8 cellular contexts compared by ENCODE assay signal in genomic region chr12:50620050-50620974, GRCh38.
A peak's percentile ranks its signal among the peaks of the same experiment; 100 is the strongest.
DNase-seq lines count a peak whose midpoint lies in the region; ATAC-seq and TF ChIP-seq lines count a peak whose summit lies in the region.

No MANE protein-coding gene starts in this region.

- H3K27ac ChIP-seq in SJCRH30 = no peak overlapping the region
- peak overlapping the region in 2 of 5 donors; percentile 17 to 54 for H3K27ac ChIP-seq in stomach

- WGBS in stomach, 5 donors = 67 to 73% (median 70%) methylated on average over 9 of the region's 9 CpGs

- no peak for TF ChIP-seq EP300 in stomach (IDR thresholded peaks at IDR 0.05)

- no peak for TF ChIP-seq POLR2A in stomach (IDR thresholded peaks at IDR 0.05)

- intact Hi-C loops in stomach (cut with DNase I; ENCODE audit: low total_unique reads) = no loop called here

- TF ChIP-seq CTCF in fibroblast of mammary gland (conservative IDR thresholded peaks at IDR 0.05; ENCODE audit: control insufficient read depth, insufficient read depth, low read depth, low read length) (peak; percentile 15), retinal pigment epithelial cell (conservative IDR thresholded peaks at IDR 0.05; ENCODE audit: low read depth, low read length) (peak; percentile 28), stomach (IDR thresholded peaks at IDR 0.05) (no peak)

- no peak for ATAC-seq in HG03039 (IDR thresholded peaks at IDR 0.05; ENCODE audit: unreplicated experiment)

- H3K27me3 ChIP-seq in SJCRH30 = no peaks in the 10 kb centered on the region
- H3K27me3 ChIP-seq in stomach = no peaks in the 10 kb centered on the region

- no peaks in the 10 kb centered on the region for H3K36me3 ChIP-seq in SJCRH30
- no peaks in the 10 kb centered on the region for H3K36me3 ChIP-seq in stomach

- DNase-seq in A172 (ENCODE audit: low spot score) = peak; percentile 83
- DNase-seq in H4 (ENCODE audit: low spot score) = peak; percentile 30
- peak; percentile 11 to 32 for DNase-seq in SJCRH30
- DNase-seq in fibroblast of mammary gland (ENCODE audit: low read depth) = peak; percentile 88
- DNase-seq in retinal pigment epithelial cell (ENCODE audit: low read depth) = no peak
- no peak for DNase-seq in activated effector memory CD4-positive, alpha-beta T cell treated with anti-CD3 and anti-CD28 coated beads, Interleukin-2, amount 50 U/mL, for 16 hours
- no peak for DNase-seq in stomach

- H3K4me1 ChIP-seq in SJCRH30 (peaks cover 17% of the 10 kb centered on the region; the same call in 1 of the 2 replicates), stomach (peaks cover 21 to 82% (median 57%) of the 10 kb centered on the region in 4 donors)

- H3K4me3 ChIP-seq in SJCRH30 (no peak overlapping the region), fibroblast of mammary gland (ENCODE audit: control insufficient read depth, low read depth, low read length) (no peak overlapping the region), retinal pigment epithelial cell (ENCODE audit: low read length) (no peak overlapping the region), stomach (no peak overlapping the region)

- H3K9me3 ChIP-seq in SJCRH30 (replicated peaks) = no peaks in the 10 kb centered on the region
- no peaks in the 10 kb centered on the region for H3K9me3 ChIP-seq in stomach

Comparison
In these comparisons a context has a peak if more than half of its experiments do, and no peak if none do; other contexts are left out.
1. DNase-seq: peak in A172 (single experiment), H4 (single experiment), SJCRH30 (2 of 2) and fibroblast of mammary gland (single experiment); none in retinal pigment epithelial cell (single experiment), activated effector memory CD4-positive, alpha-beta T cell treated with anti-CD3 and anti-CD28 coated beads, Interleukin-2, amount 50 U/mL, for 16 hours (single experiment) and stomach (single experiment).
2. CTCF ChIP-seq: peak in fibroblast of mammary gland (single experiment) and retinal pigment epithelial cell (single experiment); none in stomach (0 of 7).